11 cellular contexts compared by ENCODE assay signal in genomic region chr14:22505751-22506710, GRCh38.
A peak's percentile ranks its signal among the peaks of the same experiment; 100 is the strongest.
DNase-seq lines count a peak whose midpoint lies in the region; ATAC-seq and TF ChIP-seq lines count a peak whose summit lies in the region.
"Had no signal": no experiment of that assay in that cellular context is flagged by ENCODE, and none has a peak within 500 bp of the region (broad histone marks: within the 10 kb centered on the region; RNA-seq: fewer than 3 reads in every experiment).

No MANE protein-coding gene starts in this region.

- H3K9me3 Mint-ChIP-seq in CD8-positive, alpha-beta memory T cell = no peaks in the 10 kb centered on the region
- no peaks in the 10 kb centered on the region for H3K9me3 Mint-ChIP-seq in memory B cell

- no peaks in the 10 kb centered on the region for H3K79me2 ChIP-seq in OCI-LY7 (ENCODE audit: insufficient read depth, low read depth, low read length)
- H3K79me2 ChIP-seq: parathyroid adenoma had no signal

- DNase-seq in CD8-positive, alpha-beta memory T cell = no peak
- peak; percentile 66 for DNase-seq in OCI-LY7 (ENCODE audit: low spot score)
- no peak for DNase-seq in memory B cell (ENCODE audit: low spot score in 2 of 2)
- no peak for DNase-seq in dedifferentiated amniotic fluid mesenchymal stem cell (ENCODE audit: extremely low spot score)
- DNase-seq in gastrocnemius medialis = no peak
- DNase-seq in SHP77 treated with DMSO at 0.1 percent for 48 hours (lab: John Stamatoyannopoulos, UW) = no peak
- no peak for DNase-seq in SKM-1 (lab: John Stamatoyannopoulos, UW; ENCODE audit: unreplicated experiment)
- DNase-seq: GOT3, NCI-H226 had no signal

- in situ Hi-C loops in gastrocnemius medialis (cut with MboI; ENCODE audit: low sequenced_read_pairs in 4 of 4) = no loop called here

- peaks cover 33% of the 10 kb centered on the region for H3K36me3 ChIP-seq in CD8-positive, alpha-beta memory T cell (ENCODE audit: insufficient read depth, low read length)
- H3K36me3 ChIP-seq in OCI-LY7 (ENCODE audit: insufficient read depth, low read length) (no peaks in the 10 kb centered on the region), gastrocnemius medialis (no peaks in the 10 kb centered on the region)

- H2AFZ ChIP-seq in OCI-LY7 (ENCODE audit: low read length) = peak overlapping the region; percentile 50
- H2AFZ ChIP-seq: parathyroid adenoma had no signal

- H3K4me1 Mint-ChIP-seq in CD8-positive, alpha-beta memory T cell = peaks cover 57 to 68% (median 64%) of the 10 kb centered on the region in 3 donors
- H3K4me1 Mint-ChIP-seq in memory B cell = peaks cover 52% of the 10 kb centered on the region

- H3K27ac ChIP-seq in CD8-positive, alpha-beta memory T cell (ENCODE audit: low read depth, low read length) = peak overlapping the region; percentile 14
- H3K27ac ChIP-seq in OCI-LY7 (ENCODE audit: low read depth, low read length, poor library complexity, severe bottlenecking) = peak overlapping the region; percentile 64
- H3K27ac ChIP-seq in gastrocnemius medialis = no peak overlapping the region
- H3K27ac ChIP-seq: parathyroid adenoma had no signal

- no peak for TF ChIP-seq CTCF in OCI-LY7 (conservative IDR thresholded peaks at IDR 0.05; ENCODE audit: low read length)
- TF ChIP-seq CTCF in gastrocnemius medialis (IDR thresholded peaks at IDR 0.05 in 4 of 5, conservative IDR thresholded peaks at IDR 0.05 in 1 of 5) = no peak

- ATAC-seq in GM18517 (IDR thresholded peaks at IDR 0.05; ENCODE audit: unreplicated experiment) (peak; percentile 32), memory B cell (ENCODE audit: low read depth) (peak; percentile 13), gastrocnemius medialis (no peak)

- H3K4me1 ChIP-seq in CD8-positive, alpha-beta memory T cell (ENCODE audit: insufficient read depth, low read length) = peaks cover 50% of the 10 kb centered on the region
- H3K4me1 ChIP-seq in OCI-LY7 (ENCODE audit: insufficient read depth, low read length, poor library complexity, severe bottlenecking) = peaks cover 84% of the 10 kb centered on the region
- no peaks in the 10 kb centered on the region for H3K4me1 ChIP-seq in gastrocnemius medialis
- H3K4me1 ChIP-seq: parathyroid adenoma had no signal

- no TSS peak for BruUV-seq in OCI-LY7 (replicated peaks; lab: Mats Ljungman, UMichigan)

- H3K27me3 Mint-ChIP-seq in CD8-positive, alpha-beta memory T cell = peaks cover 0 to 1% of the 10 kb centered on the region in 2 donors
- H3K27me3 Mint-ChIP-seq in memory B cell = no peaks in the 10 kb centered on the region

- no peaks in the 10 kb centered on the region for H3K9me2 ChIP-seq in OCI-LY7 (ENCODE audit: insufficient read depth, low read length)

- CTCF ChIA-PET in CD8-positive, alpha-beta memory T cell (lab: Charles Lee) = interaction anchor here (1.1 to 3.1 kb wide), 3 partner anchors 40 to 863 kb away, joined by 3 to 10 read pairs (median 3); no protein-coding TSS in a partner anchor
- CTCF ChIA-PET in OCI-LY7 (lab: Charles Lee; ENCODE audit: unreplicated experiment) = interaction anchor here (0.6 to 3.7 kb wide), 3 partner anchors 9 to 17 kb away, joined by 3 to 12 read pairs (median 3); no protein-coding TSS in a partner anchor

- peaks cover 23 to 91% (median 29%) of the 10 kb centered on the region in 3 donors for H3K36me3 Mint-ChIP-seq in CD8-positive, alpha-beta memory T cell
- H3K36me3 Mint-ChIP-seq in memory B cell = peaks cover 2% of the 10 kb centered on the region

- TF ChIP-seq POLR2A in gastrocnemius medialis (IDR thresholded peaks at IDR 0.05) = no peak

- H3K4me3 ChIP-seq in CD8-positive, alpha-beta memory T cell (ENCODE audit: low read length) = peak overlapping the region; percentile 65
- H3K4me3 ChIP-seq in OCI-LY7 (ENCODE audit: low read depth, low read length, poor library complexity, severe bottlenecking) (peak overlapping the region; percentile 8), gastrocnemius medialis (no peak overlapping the region)

- peak overlapping the region; percentile 92 to 100 (median 96) for H3K27ac Mint-ChIP-seq in CD8-positive, alpha-beta memory T cell
- H3K27ac Mint-ChIP-seq in memory B cell = peak overlapping the region; percentile 76

- no peaks in the 10 kb centered on the region for H3K9me3 ChIP-seq in CD8-positive, alpha-beta memory T cell (ENCODE audit: low read length)
- no peaks in the 10 kb centered on the region for H3K9me3 ChIP-seq in OCI-LY7 (ENCODE audit: low read length)
- H3K9me3 ChIP-seq in gastrocnemius medialis = no peaks in the 10 kb centered on the region

- intact Hi-C loops in OCI-LY7 (cut with micrococcal nuclease; ENCODE audit: unreplicated experiment) (no loop called here), gastrocnemius medialis (cut with DNase I; ENCODE audit: low total_unique reads) (no loop called here)

- H3K4me2 ChIP-seq in OCI-LY7 (ENCODE audit: low read length) = peak overlapping the region; percentile 71

- no peaks in the 10 kb centered on the region for H4K20me1 ChIP-seq in OCI-LY7 (ENCODE audit: insufficient read depth, low read length)

- POLR2A ChIA-PET in CD8-positive, alpha-beta memory T cell (lab: Charles Lee) = interaction anchor here (0.8 to 18.8 kb wide), 7 partner anchors 8 to 453 kb away, joined by 3 to 285 read pairs (median 3); no protein-coding TSS in a partner anchor
- POLR2A ChIA-PET in OCI-LY7 (lab: Charles Lee) = interaction anchor here (0.6 to 9.0 kb wide), 12 partner anchors 9 to 1249 kb away, joined by 3 to 66 read pairs (median 6); no protein-coding TSS in a partner anchor

- H3K27me3 ChIP-seq in CD8-positive, alpha-beta memory T cell (ENCODE audit: insufficient read depth, low read length, poor library complexity, severe bottlenecking) = no peaks in the 10 kb centered on the region
- H3K27me3 ChIP-seq in gastrocnemius medialis = no peaks in the 10 kb centered on the region

- H3K4me3 Mint-ChIP-seq in CD8-positive, alpha-beta memory T cell = peak overlapping the region; percentile 89 to 98 (median 91)
- H3K4me3 Mint-ChIP-seq in memory B cell = peak overlapping the region; percentile 47

Comparison
In these comparisons a context has a peak if more than half of its experiments do, and no peak if none do; other contexts are left out.
1. H3K27ac ChIP-seq: peak in CD8-positive, alpha-beta memory T cell (single experiment) and OCI-LY7 (single experiment); none in gastrocnemius medialis (0 of 4).
2. H3K4me3 ChIP-seq: peak in CD8-positive, alpha-beta memory T cell (single experiment) and OCI-LY7 (single experiment); none in gastrocnemius medialis (0 of 4).
3. ATAC-seq: peak in GM18517 (single experiment) and memory B cell (single experiment); none in gastrocnemius medialis (0 of 2).